22 cellular contexts compared by ENCODE assay signal in genomic region chr3:20076296-20076997, GRCh38.
"Had no signal": no experiment of that assay in that cellular context is flagged by ENCODE, and none has a peak within 500 bp of the region (broad histone marks: within the 10 kb centered on the region; RNA-seq: fewer than 3 reads in every experiment).

No MANE protein-coding gene starts in this region.

- FAIRE-seq: keratinocyte had no signal

- DNase-seq: activated CD4-positive, alpha-beta T cell treated with anti-CD3 and anti-CD28 coated beads, Interleukin-2, amount 10 ng/mL, durations not matched to agents 24 days and 14 days; activated CD8-positive, alpha-beta memory T cell treated with anti-CD3 and anti-CD28 coated beads, Interleukin-2, amount 50 U/mL, for 4 hours; activated gamma-delta T cell treated with Interleukin-2 at 50 U/mL for 16 hours; activated T-cell treated with anti-CD3 and anti-CD28 coated beads, Interleukin-2, amount 50 U/mL, for 48 hours; adrenal gland; foreskin melanocyte; glutamatergic neuron; hippocampal formation; retina; stimulated activated CD4-positive, alpha-beta T cell treated with anti-CD3 and anti-CD28 coated beads, Interleukin-12 subunit alpha, Interleukin-12 subunit beta, amount 100 ng/mL, for 4 hours; stimulated activated CD4-positive, alpha-beta T cell treated with anti-CD3 and anti-CD28 coated beads, Interleukin-1b, Interleukin-23, amount 100 ng/mL, for 48 hours; stimulated activated CD8-positive, alpha-beta memory T cell treated with anti-CD3 and anti-CD28 coated beads, Interleukin-4, amount 100 ng/mL, for 48 hours; stimulated activated naive CD4-positive, alpha-beta T cell treated with Interleukin-2 at 50 U/mL for 16 hours; T-cell; T-helper 9 cell; trophoblast cell had no signal

- H3K27me3 Mint-ChIP-seq: activated CD4-positive, alpha-beta T cell treated with anti-CD3 and anti-CD28 coated beads, Interleukin-2, amount 10 ng/mL, durations not matched to agents 24 days and 14 days; T-cell had no signal

- H3K36me3 ChIP-seq: adrenal gland, vagina had no signal

- H3K4me3 ChIP-seq: adrenal gland, lung, vagina had no signal

- H3K9me3 Mint-ChIP-seq: activated CD4-positive, alpha-beta T cell treated with anti-CD3 and anti-CD28 coated beads, Interleukin-2, amount 10 ng/mL, durations not matched to agents 24 days and 14 days; activated naive CD4-positive, alpha-beta T cell treated with anti-CD3 and anti-CD28 coated beads, Interleukin-2, amount 50 U/mL, for 72 hours; neural crest cell; T-cell had no signal

- H3K4me3 Mint-ChIP-seq: activated CD4-positive, alpha-beta T cell treated with anti-CD3 and anti-CD28 coated beads, Interleukin-2, amount 10 ng/mL, durations not matched to agents 24 days and 14 days; neural crest cell; T-cell had no signal

- ATAC-seq: activated naive CD4-positive, alpha-beta T cell treated with anti-CD3 and anti-CD28 coated beads, Interleukin-2, amount 50 U/mL, for 72 hours; left lobe of liver; T-cell had no signal

- H3K27me3 ChIP-seq: adrenal gland, vagina had no signal

- H3K9me3 ChIP-seq: adrenal gland, vagina had no signal

- H3K27ac Mint-ChIP-seq: activated CD4-positive, alpha-beta T cell treated with anti-CD3 and anti-CD28 coated beads, Interleukin-2, amount 10 ng/mL, durations not matched to agents 24 days and 14 days had no signal

- H3K27ac ChIP-seq: adrenal gland, vagina had no signal

- H3K36me3 Mint-ChIP-seq: activated naive CD4-positive, alpha-beta T cell treated with anti-CD3 and anti-CD28 coated beads, Interleukin-2, amount 50 U/mL, for 72 hours had no signal
